8 cellular contexts compared by ENCODE assay signal in the genomic region with DNA sequence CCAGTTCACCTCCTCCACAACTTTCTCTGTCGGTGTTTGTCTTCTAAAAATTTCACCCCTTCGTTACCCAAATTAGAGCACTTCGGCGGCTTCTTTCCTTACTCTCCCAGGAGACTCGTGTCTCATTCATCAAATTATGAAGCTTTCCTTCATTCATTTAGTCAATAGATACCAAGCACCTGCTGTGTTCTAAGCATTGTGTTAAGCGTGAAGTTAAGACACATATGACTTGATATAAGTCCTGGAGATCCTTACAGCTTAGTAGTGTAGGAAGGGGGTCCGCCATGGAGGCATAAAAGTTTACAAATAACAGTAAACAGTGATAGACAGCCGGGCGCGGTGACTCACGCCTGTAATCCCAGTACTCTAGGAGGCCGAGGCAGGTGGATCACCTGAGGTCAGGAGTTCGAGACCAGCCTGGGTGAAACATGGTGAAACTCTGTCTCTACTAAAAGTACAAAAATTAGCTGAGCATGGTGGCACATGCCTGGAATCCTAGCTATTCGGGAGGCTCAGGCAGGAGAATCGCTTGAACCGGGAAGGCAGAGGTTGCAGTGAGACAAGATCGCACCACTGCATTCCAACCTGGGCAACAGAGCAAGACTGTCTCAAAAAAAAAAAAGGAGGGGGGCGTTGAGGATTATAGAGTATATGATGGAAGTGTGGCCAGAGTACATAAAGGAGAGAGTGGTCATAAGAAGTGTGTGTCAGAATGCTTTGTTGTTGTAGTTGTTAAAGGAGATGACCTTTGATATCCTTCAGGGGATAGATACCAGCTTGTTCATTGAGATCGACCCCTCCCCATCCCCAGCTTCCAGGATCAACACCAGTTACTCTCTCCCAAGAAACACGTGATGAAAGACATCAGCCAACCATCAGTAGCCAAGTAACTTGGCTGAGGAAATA. TPM values are rescaled to one million over a fixed set of nuclear protein-coding genes. Genes with fewer than 3 reads are reported as not detected.
DNase-seq lines count a peak whose midpoint lies in the region; ATAC-seq, FAIRE-seq and TF ChIP-seq lines count a peak whose summit lies in the region.

No MANE protein-coding gene starts in this region.

- peak overlapping the region; percentile 96 for H3K4me3 Mint-ChIP-seq in activated naive CD4-positive, alpha-beta T cell treated with anti-CD3 and anti-CD28 coated beads for 36 hours
- H3K4me3 Mint-ChIP-seq in type B pancreatic cell = peak overlapping the region; percentile 96

- H3K4me1 Mint-ChIP-seq in activated naive CD4-positive, alpha-beta T cell treated with anti-CD3 and anti-CD28 coated beads for 36 hours (ENCODE audit: low read depth) = peaks cover 48% of the 10 kb centered on the region
- peaks cover 21% of the 10 kb centered on the region for H3K4me1 Mint-ChIP-seq in type B pancreatic cell (ENCODE audit: unreplicated experiment)

- CTCF ChIA-PET in activated naive CD4-positive, alpha-beta T cell treated with anti-CD3 and anti-CD28 coated beads for 36 hours (lab: Charles Lee) = interaction anchor here (0.6 to 1.5 kb wide), 7 partner anchors 24 to 120 kb away, joined by 3 to 9 read pairs (median 3); no protein-coding TSS in a partner anchor

- H3K4me3 ChIP-seq in ascending aorta (peak overlapping the region; percentile 78 to 82), right lobe of liver (peak overlapping the region; percentile 73 to 97 (median 79))

- WGBS in right lobe of liver (ENCODE audit: insufficient coverage, low coverage, low lambda C conversion rate, missing lambda C conversion rate) = 40% methylated on average over 17 of the region's 20 CpGs

- H3K36me3 Mint-ChIP-seq in activated naive CD4-positive, alpha-beta T cell treated with anti-CD3 and anti-CD28 coated beads for 36 hours (ENCODE audit: low read depth) = peaks cover 3% of the 10 kb centered on the region
- peaks cover 1% of the 10 kb centered on the region for H3K36me3 Mint-ChIP-seq in type B pancreatic cell

- H3K9me3 Mint-ChIP-seq in activated naive CD4-positive, alpha-beta T cell treated with anti-CD3 and anti-CD28 coated beads for 36 hours = no peaks in the 10 kb centered on the region
- no peaks in the 10 kb centered on the region for H3K9me3 Mint-ChIP-seq in type B pancreatic cell

- FAIRE-seq in frontal cortex (lab: Jason Lieb, UNC) = no peak

- peaks cover 0 to 21% of the 10 kb centered on the region in 2 donors for H3K4me1 ChIP-seq in ascending aorta
- H3K4me1 ChIP-seq in right lobe of liver = peaks cover 0 to 18% (median 6%) of the 10 kb centered on the region in 4 donors

- TF ChIP-seq POLR2A in right lobe of liver (IDR thresholded peaks at IDR 0.05) = no peak

- H3K36me3 ChIP-seq in ascending aorta = peaks cover 4 to 6% of the 10 kb centered on the region in 2 donors
- peaks cover 0 to 5% (median 3%) of the 10 kb centered on the region in 4 donors for H3K36me3 ChIP-seq in right lobe of liver

- H3K27ac ChIP-seq in ascending aorta (peak overlapping the region; percentile 44 to 97), right lobe of liver (peak overlapping the region in 1 of 3 donors; percentile 87)

- intact Hi-C loops in activated naive CD4-positive, alpha-beta T cell treated with anti-CD3 and anti-CD28 coated beads for 36 hours (cut with micrococcal nuclease) = loop anchor here (1.0 to 5.0 kb wide), 5 partner anchors 29 to 552 kb away; a partner anchor contains a TSS
- intact Hi-C loops in ascending aorta (cut with DNase I) (loop anchor here (1.0 to 5.0 kb wide), 7 partner anchors 24 to 767 kb away; a partner anchor contains a TSS), right lobe of liver (cut with DNase I) (no loop called here)

- H3K27me3 ChIP-seq in ascending aorta = no peaks in the 10 kb centered on the region
- H3K27me3 ChIP-seq in right lobe of liver = no peaks in the 10 kb centered on the region

- TF ChIP-seq CTCF in ascending aorta (IDR thresholded peaks at IDR 0.05) = no peak
- TF ChIP-seq CTCF in right lobe of liver (IDR thresholded peaks at IDR 0.05) = no peak
- TF ChIP-seq CTCF in type B pancreatic cell (conservative IDR thresholded peaks at IDR 0.05) = no peak

- no peaks in the 10 kb centered on the region for H3K27me3 Mint-ChIP-seq in activated naive CD4-positive, alpha-beta T cell treated with anti-CD3 and anti-CD28 coated beads for 36 hours (ENCODE audit: low read depth)
- H3K27me3 Mint-ChIP-seq in type B pancreatic cell = peaks cover 10% of the 10 kb centered on the region

- H3K27ac Mint-ChIP-seq in activated naive CD4-positive, alpha-beta T cell treated with anti-CD3 and anti-CD28 coated beads for 36 hours = peak overlapping the region; percentile 90
- peak overlapping the region; percentile 95 for H3K27ac Mint-ChIP-seq in type B pancreatic cell

- no peaks in the 10 kb centered on the region for H3K9me3 ChIP-seq in ascending aorta
- no peaks in the 10 kb centered on the region for H3K9me3 ChIP-seq in right lobe of liver

- no peak for DNase-seq in activated naive CD4-positive, alpha-beta T cell treated with anti-CD3 and anti-CD28 coated beads for 36 hours
- DNase-seq in activated naive CD4-positive, alpha-beta T cell (lab: John Stamatoyannopoulos, UW) = no peak
- DNase-seq in ascending aorta (ENCODE audit: low spot score in 2 of 2) = no peak
- DNase-seq in right lobe of liver = no peak
- DNase-seq in type B pancreatic cell (ENCODE audit: extremely low spot score, unreplicated experiment) = no peak
- no peak for DNase-seq in frontal cortex (ENCODE audit: low spot score in 2 of 2)
- no peak for DNase-seq in NCI-H1105 treated with DMSO at 0.1 percent for 48 hours (lab: John Stamatoyannopoulos, UW)

- no peak for ATAC-seq in right lobe of liver
- no peak for ATAC-seq in GM19455 (IDR thresholded peaks at IDR 0.05; ENCODE audit: unreplicated experiment)

RNA-seq across cellular contexts. Expression of a gene that starts 0.7 kb away (rescaled TPM):
- 10 to 100 TPM; 25.4 to 25.8 TPM for total RNA-seq in activated naive CD4-positive, alpha-beta T cell treated with anti-CD3 and anti-CD28 coated beads for 36 hours
- total RNA-seq in ascending aorta = 16.4 TPM
- 10 to 100 TPM in 3 of 6 experiments, 1 to 10 TPM in 3; 6.4 to 12.3 (median 9.9) TPM for total RNA-seq in right lobe of liver
- total RNA-seq in type B pancreatic cell (ENCODE audit: low replicate concordance) = 18.4 and 21.0 TPM in 2 replicates
- total RNA-seq in frontal cortex = 23.6 TPM

RNA-seq across cellular contexts. Expression of a gene that starts 3.5 kb away (rescaled TPM):
- 10 to 100 TPM; 10.9 to 12.6 TPM for total RNA-seq in activated naive CD4-positive, alpha-beta T cell treated with anti-CD3 and anti-CD28 coated beads for 36 hours
- total RNA-seq in ascending aorta = 2.4 TPM
- total RNA-seq in right lobe of liver = 1 to 10 TPM; 4.7 to 7.4 (median 6.1) TPM
- total RNA-seq in type B pancreatic cell (ENCODE audit: low replicate concordance) = 16.2 and 18.0 TPM in 2 replicates
- 15.9 TPM for total RNA-seq in frontal cortex

RNA-seq across cellular contexts. Expression of a gene that starts 28.5 kb away (rescaled TPM):
- total RNA-seq in activated naive CD4-positive, alpha-beta T cell treated with anti-CD3 and anti-CD28 coated beads for 36 hours = 10 to 100 TPM; 31.0 to 32.7 TPM
- total RNA-seq in ascending aorta (not detected), right lobe of liver (1 to 10 TPM; 1.6 to 9.6 (median 3.6) TPM), type B pancreatic cell (ENCODE audit: low replicate concordance) (7.6 and 21.4 TPM in 2 replicates), frontal cortex (6.5 TPM)

Comparison
In these comparisons a context has a peak if more than half of its experiments do, and no peak if none do; other contexts are left out.
1. intact Hi-C loops: an anchor here in activated naive CD4-positive, alpha-beta T cell treated with anti-CD3 and anti-CD28 coated beads for 36 hours (1.0 to 5.0 kb wide) and ascending aorta (1.0 to 5.0 kb wide); none called in right lobe of liver.